In the genomic region with DNA sequence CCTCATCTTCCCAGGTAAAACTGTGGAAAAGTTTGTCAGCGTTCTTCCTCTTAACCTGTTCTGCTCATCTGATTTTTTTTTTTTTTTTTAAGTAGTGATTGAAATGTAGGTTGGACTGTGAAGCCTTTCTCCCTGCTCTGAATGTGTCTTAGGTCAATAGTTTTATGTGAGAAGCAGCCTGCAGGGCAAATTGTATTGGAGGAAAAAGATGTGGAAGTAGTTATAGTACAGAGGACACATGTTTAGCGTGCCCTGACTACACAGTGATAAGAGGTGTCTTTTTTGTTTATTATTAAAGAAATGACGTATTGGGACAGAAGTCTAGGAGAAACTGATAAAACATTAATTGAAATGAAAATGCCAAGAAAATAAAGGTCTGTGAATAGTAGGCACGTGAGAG, we compare ENCODE assay signal across 8 cellular contexts. TPM values are rescaled to one million over a fixed set of nuclear protein-coding genes. Genes with fewer than 3 reads are reported as not detected.
DNase-seq lines count a peak whose midpoint lies in the region; ATAC-seq and TF ChIP-seq lines count a peak whose summit lies in the region.

No MANE protein-coding gene starts in this region.

- no TSS peak for BruUV-seq in Caco-2 (replicated peaks; lab: Mats Ljungman, UMichigan)

- peak overlapping the region; percentile 95 for H3K4me3 ChIP-seq in Caco-2 (ENCODE audit: low read depth, low read length)
- peak overlapping the region; percentile 73 to 83 for H3K4me3 ChIP-seq in duodenal mucosa (ENCODE audit: low read depth in 1 of 2, low read length in 2 of 2)

- no peak overlapping the region for H3K27ac ChIP-seq in duodenal mucosa (ENCODE audit: low read depth, low read length)

- intact Hi-C loops in Caco-2 (cut with micrococcal nuclease; ENCODE audit: unreplicated experiment), result loop anchor here (1.0 kb wide), 1 partner anchor 8 kb away; no protein-coding TSS in a partner anchor

- H3K27ac Mint-ChIP-seq in Caco-2 (ENCODE audit: unreplicated experiment) (peak overlapping the region; percentile 86), neural crest cell (ENCODE audit: unreplicated experiment) (no peak overlapping the region)

- H3K36me3 ChIP-seq in Caco-2 (ENCODE audit: control insufficient read depth, insufficient read depth, low read length) (no peaks in the 10 kb centered on the region), duodenal mucosa (ENCODE audit: control insufficient read depth in 1 of 2, insufficient read depth in 2 of 2, low read length in 2 of 2) (peaks cover 0 to 3% of the 10 kb centered on the region in 2 donors)

- peaks cover 47% of the 10 kb centered on the region for H3K36me3 Mint-ChIP-seq in Caco-2 (ENCODE audit: insufficient read depth, unreplicated experiment)
- peaks cover 5% of the 10 kb centered on the region for H3K36me3 Mint-ChIP-seq in neural crest cell (ENCODE audit: low read depth)

- TF ChIP-seq CTCF in Caco-2 (IDR thresholded peaks at IDR 0.05; ENCODE audit: insufficient read depth in 1 of 2, low read depth in 1 of 2, low read length in 1 of 2, severe bottlenecking in 1 of 2, unreplicated experiment in 1 of 2), result no peak
- no peak for TF ChIP-seq CTCF in neural crest cell (conservative IDR thresholded peaks at IDR 0.05)

- peak overlapping the region in 1 of 2 donors; percentile 50 for H3K9ac ChIP-seq in duodenal mucosa (ENCODE audit: low read depth in 1 of 2, low read length in 2 of 2)

- H3K27me3 ChIP-seq in Caco-2 (replicated peaks; ENCODE audit: control insufficient read depth, insufficient read depth, low read length) (no peaks in the 10 kb centered on the region), duodenal mucosa (ENCODE audit: control insufficient read depth in 1 of 2, insufficient read depth in 2 of 2, low read length in 2 of 2) (no peaks in the 10 kb centered on the region)

- POLR2A ChIA-PET in Caco-2 (lab: Charles Lee), result no interaction called here

- DNase-seq in Caco-2 (no peak), NCI-H146 treated with DMSO at 0.1 percent for 48 hours (lab: John Stamatoyannopoulos, UW; ENCODE audit: unreplicated experiment) (peak; percentile 19), neural crest cell (ENCODE audit: low read depth, low spot score) (no peak)
- no peak for DNase-seq in stimulated activated CD4-positive, alpha-beta T cell treated with anti-CD3 and anti-CD28 coated beads, Interleukin-2, amount 100 ng/mL, for 48 hours

- no peaks in the 10 kb centered on the region for H3K27me3 Mint-ChIP-seq in Caco-2 (ENCODE audit: insufficient read depth, unreplicated experiment)
- no peaks in the 10 kb centered on the region for H3K27me3 Mint-ChIP-seq in neural crest cell (ENCODE audit: low read depth)

- H3K9me3 ChIP-seq in Caco-2 (no peaks in the 10 kb centered on the region), duodenal mucosa (ENCODE audit: control insufficient read depth in 1 of 2, low read length in 2 of 2) (no peaks in the 10 kb centered on the region)

- CTCF ChIA-PET in Caco-2 (lab: Charles Lee), result no interaction called here

- H3K4me1 ChIP-seq in Caco-2 (peaks cover 18% of the 10 kb centered on the region), duodenal mucosa (ENCODE audit: control insufficient read depth in 1 of 2, insufficient read depth in 2 of 2, low read length in 2 of 2) (peaks cover 6 to 9% of the 10 kb centered on the region in 2 donors)

- peaks cover 18% of the 10 kb centered on the region for H3K4me1 Mint-ChIP-seq in Caco-2 (ENCODE audit: low read depth, unreplicated experiment)
- H3K4me1 Mint-ChIP-seq in neural crest cell, result peaks cover 22% of the 10 kb centered on the region

- no peaks in the 10 kb centered on the region for H3K9me3 Mint-ChIP-seq in Caco-2 (ENCODE audit: unreplicated experiment)
- no peaks in the 10 kb centered on the region for H3K9me3 Mint-ChIP-seq in neural crest cell

- ATAC-seq in HG02884 (IDR thresholded peaks at IDR 0.05; ENCODE audit: unreplicated experiment) (no peak), GM19463 (IDR thresholded peaks at IDR 0.05; ENCODE audit: unreplicated experiment) (no peak), GM21786 (IDR thresholded peaks at IDR 0.05; ENCODE audit: unreplicated experiment) (no peak)

- H3K4me3 Mint-ChIP-seq in Caco-2 (ENCODE audit: unreplicated experiment) (peak overlapping the region; percentile 88), neural crest cell (peak overlapping the region; percentile 95)

RNA-seq across cellular contexts. Expression of a gene that starts 1.5 kb away (rescaled TPM):
- total RNA-seq in Caco-2 (2022), result 85.4 and 85.7 TPM in 2 replicates
- total RNA-seq in neural crest cell, result 62.3 and 63.8 TPM in 2 replicates
